In genomic region chr3:116914004-116914403, GRCh38 we compare ENCODE assay signal across 8 cellular contexts.
"Had no signal": no experiment of that assay in that cellular context is flagged by ENCODE, and none has a peak within 500 bp of the region (broad histone marks: within the 10 kb centered on the region; RNA-seq: fewer than 3 reads in every experiment).

No MANE protein-coding gene starts in this region.

- H3K4me2 ChIP-seq: GM23338 had no signal

- H3K4me3 ChIP-seq: GM23338, K562 had no signal

- FAIRE-seq: H1, H54, HTR-8/SVneo, K562 had no signal

- H2AFZ ChIP-seq: GM23338 had no signal

- DNase-seq: H9, HCEC 1CT, IMR-90 had no signal
